In genomic region chr1:227038401-227038800, GRCh38 we compare ENCODE assay signal across 20 cellular contexts.
"Had no signal": no experiment of that assay in that cellular context is flagged by ENCODE, and none has a peak within 500 bp of the region (broad histone marks: within the 10 kb centered on the region; RNA-seq: fewer than 3 reads in every experiment).

No MANE protein-coding gene starts in this region.

- H2AFZ ChIP-seq: hepatocyte had no signal

- H3K27me3 ChIP-seq: hepatocyte, upper lobe of right lung had no signal

- ATAC-seq: effector memory CD8-positive, alpha-beta T cell; mucosa of descending colon; naive thymus-derived CD8-positive, alpha-beta T cell; stimulated activated naive CD8-positive, alpha-beta T cell treated with anti-CD3 and anti-CD28 coated beads, Interleukin-15, Interleukin-2, amounts not matched to agents 100 U/mL and 50 U/mL, for 24 hours; upper lobe of right lung had no signal

- H3K27ac Mint-ChIP-seq: activated CD4-positive, alpha-beta memory T cell treated with anti-CD3 and anti-CD28 coated beads, Interleukin-2, amount 10 ng/mL, durations not matched to agents 7 days and 5 days; activated T-cell treated with anti-CD3 and anti-CD28 coated beads, Interleukin-2, amount 50 U/mL, for 24 hours; brain; effector memory CD8-positive, alpha-beta T cell; naive thymus-derived CD8-positive, alpha-beta T cell had no signal

- H3K9me3 Mint-ChIP-seq: activated CD4-positive, alpha-beta memory T cell treated with anti-CD3 and anti-CD28 coated beads, Interleukin-2, amount 10 ng/mL, durations not matched to agents 7 days and 5 days; activated T-cell treated with anti-CD3 and anti-CD28 coated beads, Interleukin-2, amount 50 U/mL, for 24 hours; brain; effector memory CD8-positive, alpha-beta T cell; naive thymus-derived CD8-positive, alpha-beta T cell had no signal

- DNase-seq: activated CD4-positive, alpha-beta memory T cell treated with anti-CD3 and anti-CD28 coated beads, Interleukin-2, amount 10 ng/mL, durations not matched to agents 7 days and 5 days; activated effector memory CD4-positive, alpha-beta T cell treated with Interleukin-2 at 50 U/mL for 16 hours; activated naive CD4-positive, alpha-beta T cell treated with anti-CD3 and anti-CD28 coated beads, Interleukin-2, amount 50 U/mL, for 16 hours; activated T-cell treated with anti-CD3 and anti-CD28 coated beads, Interleukin-2, amount 50 U/mL, for 24 hours; cerebellar nuclear complex; dermis blood vessel endothelial cell; effector memory CD8-positive, alpha-beta T cell; kidney; left ventricle myocardium inferior; mucosa of descending colon; naive thymus-derived CD8-positive, alpha-beta T cell; retina; stimulated activated CD4-positive, alpha-beta T cell treated with anti-CD3 and anti-CD28 coated beads, Interleukin-4, amount 100 ng/mL, for 24 hours; stimulated activated naive CD8-positive, alpha-beta T cell treated with anti-CD3 and anti-CD28 coated beads, Interleukin-15, Interleukin-2, amounts not matched to agents 100 U/mL and 50 U/mL, for 24 hours; T-helper 9 cell; upper lobe of right lung; WERI-Rb-1 had no signal

- H3K27me3 Mint-ChIP-seq: activated T-cell treated with anti-CD3 and anti-CD28 coated beads, Interleukin-2, amount 50 U/mL, for 24 hours; brain had no signal

- H3K4me1 Mint-ChIP-seq: activated CD4-positive, alpha-beta memory T cell treated with anti-CD3 and anti-CD28 coated beads, Interleukin-2, amount 10 ng/mL, durations not matched to agents 7 days and 5 days; brain had no signal

- H3K79me2 ChIP-seq: hepatocyte had no signal

- H3K4me2 ChIP-seq: hepatocyte had no signal

- H3K4me3 ChIP-seq: hepatocyte, left ventricle myocardium inferior, mucosa of descending colon, thoracic aorta, upper lobe of right lung had no signal

- H3K9me3 ChIP-seq: left ventricle myocardium inferior, mucosa of descending colon, thoracic aorta, upper lobe of right lung had no signal

- H3K4me1 ChIP-seq: left ventricle myocardium inferior, upper lobe of right lung had no signal

- H3K27ac ChIP-seq: hepatocyte, left ventricle myocardium inferior, thoracic aorta, upper lobe of right lung, WERI-Rb-1 had no signal

- H3K4me3 Mint-ChIP-seq: activated CD4-positive, alpha-beta memory T cell treated with anti-CD3 and anti-CD28 coated beads, Interleukin-2, amount 10 ng/mL, durations not matched to agents 7 days and 5 days; activated T-cell treated with anti-CD3 and anti-CD28 coated beads, Interleukin-2, amount 50 U/mL, for 24 hours; brain; effector memory CD8-positive, alpha-beta T cell; naive thymus-derived CD8-positive, alpha-beta T cell had no signal

- H3K36me3 ChIP-seq: upper lobe of right lung, WERI-Rb-1 had no signal
